ENCODE assay signal across 18 cellular contexts in the genomic region with DNA sequence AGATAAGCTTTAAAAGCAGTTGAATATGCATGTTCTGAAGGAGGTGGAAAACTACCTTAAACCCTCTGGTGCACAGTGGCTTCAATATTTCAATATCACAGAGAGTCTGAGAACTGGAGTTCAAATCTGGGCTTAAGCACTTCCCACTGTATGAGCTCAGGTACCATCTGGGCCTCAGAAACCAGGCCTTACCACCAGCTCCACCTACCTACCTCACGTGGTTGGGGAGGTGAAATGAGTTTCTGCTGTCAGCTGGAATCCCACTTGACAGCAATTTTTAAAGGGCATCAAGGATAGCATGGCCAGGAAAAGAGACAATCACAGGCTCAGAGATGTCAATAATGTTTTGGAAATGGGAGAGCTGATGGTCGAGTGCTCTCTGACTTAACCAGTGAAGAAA.
"Had no signal": no experiment of that assay in that cellular context is flagged by ENCODE, and none has a peak within 500 bp of the region (broad histone marks: within the 10 kb centered on the region; RNA-seq: fewer than 3 reads in every experiment).

No MANE protein-coding gene starts in this region.

- H3K27me3 Mint-ChIP-seq: naive thymus-derived CD4-positive, alpha-beta T cell; stimulated activated naive CD8-positive, alpha-beta T cell treated with anti-CD3 and anti-CD28 coated beads, Interleukin-15, amount 100 ng/mL, for 72 hours had no signal

- H3K4me3 ChIP-seq: mucosa of descending colon, SJSA1, testis, upper lobe of left lung had no signal

- H3K27ac ChIP-seq: foreskin keratinocyte, SJSA1, testis had no signal

- ATAC-seq: foreskin keratinocyte; mucosa of descending colon; naive thymus-derived CD4-positive, alpha-beta T cell; stimulated activated naive CD8-positive, alpha-beta T cell treated with anti-CD3 and anti-CD28 coated beads, Interleukin-15, amount 100 ng/mL, for 72 hours had no signal

- H3K9me3 Mint-ChIP-seq: naive thymus-derived CD4-positive, alpha-beta T cell; stimulated activated naive CD8-positive, alpha-beta T cell treated with anti-CD3 and anti-CD28 coated beads, Interleukin-15, amount 100 ng/mL, for 72 hours had no signal

- H3K4me3 Mint-ChIP-seq: naive thymus-derived CD4-positive, alpha-beta T cell; stimulated activated naive CD8-positive, alpha-beta T cell treated with anti-CD3 and anti-CD28 coated beads, Interleukin-15, amount 100 ng/mL, for 72 hours had no signal

- H3K27me3 ChIP-seq: foreskin keratinocyte, SJSA1, testis, upper lobe of left lung had no signal

- DNase-seq: activated CD4-positive, alpha-beta T cell treated with anti-CD3 and anti-CD28 coated beads, Interleukin-2, amount 50 U/mL, for 1 hour; activated naive CD4-positive, alpha-beta T cell treated with anti-CD3 and anti-CD28 coated beads, Interleukin-2, amount 50 U/mL, for 16 hours; activated T-cell treated with anti-CD3 and anti-CD28 coated beads, Interleukin-2, amount 50 U/mL, for 1 hour; caudate nucleus; cortex of kidney; effector CD4-positive, alpha-beta T cell; head of caudate nucleus; islet precursor cell; mammary epithelial cell; mucosa of descending colon; small intestine; stimulated activated naive CD8-positive, alpha-beta T cell treated with anti-CD3 and anti-CD28 coated beads, Interleukin-15, amount 100 ng/mL, for 72 hours; SW 1271; upper lobe of left lung had no signal

- H3K9me3 ChIP-seq: mucosa of descending colon, SJSA1, testis, upper lobe of left lung had no signal
